In the genomic region with DNA sequence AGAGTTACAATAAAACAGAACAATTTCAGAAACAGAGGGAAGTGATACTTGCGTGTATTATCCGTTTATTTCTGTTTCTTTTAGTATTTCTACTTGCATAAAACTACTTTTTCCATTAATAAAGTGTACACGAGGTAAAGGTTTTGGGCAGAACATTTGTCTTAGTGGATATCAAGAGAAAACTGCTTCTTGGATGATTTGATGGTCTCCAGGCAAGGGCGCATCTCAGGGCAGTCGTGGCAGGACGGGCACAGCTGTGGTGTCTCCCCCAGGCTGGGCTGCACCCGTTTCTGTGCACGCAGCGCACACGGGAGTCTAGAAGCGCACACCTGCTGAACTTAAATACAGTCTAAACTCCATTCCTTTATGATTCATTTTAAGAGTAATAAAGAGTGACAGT, we compare ENCODE assay signal across 13 cellular contexts. TPM values are rescaled to one million over a fixed set of nuclear protein-coding genes. Genes with fewer than 3 reads are reported as not detected.
A peak's percentile ranks its signal among the peaks of the same experiment; 100 is the strongest.
DNase-seq lines count a peak whose midpoint lies in the region; ATAC-seq and TF ChIP-seq lines count a peak whose summit lies in the region.
"Had no signal": no experiment of that assay in that cellular context is flagged by ENCODE, and none has a peak within 500 bp of the region (broad histone marks: within the 10 kb centered on the region; RNA-seq: fewer than 3 reads in every experiment).

No MANE protein-coding gene starts in this region.

- DNase-seq in activated naive CD8-positive, alpha-beta T cell treated with anti-CD3 and anti-CD28 coated beads for 36 hours, result no peak
- DNase-seq in left colon, result peak in 1 of 2 donors; percentile 25
- no peak for DNase-seq in smooth muscle cell (lab: John Stamatoyannopoulos, UW; ENCODE audit: unreplicated experiment)
- no peak for DNase-seq in 8988T
- DNase-seq: activated T-cell treated with anti-CD3 and anti-CD28 coated beads, Interleukin-2, amount 50 U/mL, for 48 hours; GOT3; NCI-H1092 had no signal

- peaks cover 18% of the 10 kb centered on the region for H3K4me1 Mint-ChIP-seq in activated naive CD8-positive, alpha-beta T cell treated with anti-CD3 and anti-CD28 coated beads for 36 hours

- H3K4me3 ChIP-seq in HUES64 (ENCODE audit: low read length), result peak overlapping the region; percentile 58
- H3K4me3 ChIP-seq in smooth muscle cell, result peak overlapping the region; percentile 64

- peak overlapping the region; percentile 86 for H2AFZ ChIP-seq in smooth muscle cell (ENCODE audit: low read depth)

- peaks cover 3% of the 10 kb centered on the region for H3K36me3 Mint-ChIP-seq in activated naive CD8-positive, alpha-beta T cell treated with anti-CD3 and anti-CD28 coated beads for 36 hours

- H3K27me3 ChIP-seq in HUES64 (ENCODE audit: insufficient read depth, low read length), result peaks cover 29% of the 10 kb centered on the region
- H3K27me3 ChIP-seq in smooth muscle cell (ENCODE audit: low read depth), result peaks cover 8% of the 10 kb centered on the region

- H3K27me3 Mint-ChIP-seq in activated naive CD8-positive, alpha-beta T cell treated with anti-CD3 and anti-CD28 coated beads for 36 hours, result peaks cover 71% of the 10 kb centered on the region

- peak overlapping the region; percentile 97 for H3K4me2 ChIP-seq in smooth muscle cell

- no peak for TF ChIP-seq CTCF in smooth muscle cell (IDR thresholded peaks at IDR 0.05; ENCODE audit: borderline replicate concordance, insufficient read depth, poor library complexity, severe bottlenecking)

- no peak overlapping the region for H3K27ac ChIP-seq in HUES64 (ENCODE audit: low read depth, low read length)
- H3K27ac ChIP-seq in smooth muscle cell (ENCODE audit: low read depth), result no peak overlapping the region
- H3K27ac ChIP-seq: RWPE1 had no signal

- no peaks in the 10 kb centered on the region for H3F3A ChIP-seq in smooth muscle cell (ENCODE audit: low read depth)

- H3K9me3 ChIP-seq in HUES64 (ENCODE audit: insufficient read depth, low read depth, low read length), result no peaks in the 10 kb centered on the region
- H3K9me3 ChIP-seq in smooth muscle cell (replicated peaks; ENCODE audit: low read depth), result no peaks in the 10 kb centered on the region

- H3K79me2 ChIP-seq in smooth muscle cell (ENCODE audit: low read depth), result no peaks in the 10 kb centered on the region

- H3K9ac ChIP-seq in HUES64 (ENCODE audit: low read depth, low read length) (no peak overlapping the region; the same call in 1 of the 2 replicates), smooth muscle cell (ENCODE audit: low read depth) (no peak overlapping the region)

- H4K20me1 ChIP-seq in smooth muscle cell (ENCODE audit: low read depth), result no peaks in the 10 kb centered on the region

- peaks cover 13% of the 10 kb centered on the region for H3K9me3 Mint-ChIP-seq in activated naive CD8-positive, alpha-beta T cell treated with anti-CD3 and anti-CD28 coated beads for 36 hours

- peak overlapping the region; percentile 10 for H3K4me3 Mint-ChIP-seq in activated naive CD8-positive, alpha-beta T cell treated with anti-CD3 and anti-CD28 coated beads for 36 hours

- H3K4me1 ChIP-seq in HUES64 (ENCODE audit: insufficient read depth, low read length) (peaks cover 28% of the 10 kb centered on the region), smooth muscle cell (ENCODE audit: low read depth) (peaks cover 11% of the 10 kb centered on the region)

- no peak overlapping the region for H3K27ac Mint-ChIP-seq in activated naive CD8-positive, alpha-beta T cell treated with anti-CD3 and anti-CD28 coated beads for 36 hours

- intact Hi-C loops in left colon (cut with DNase I, micrococcal nuclease), result no loop called here

- ATAC-seq in left colon (peak; percentile 49), GM21737 (IDR thresholded peaks at IDR 0.05; ENCODE audit: unreplicated experiment) (no peak), GM18907 (IDR thresholded peaks at IDR 0.05; ENCODE audit: unreplicated experiment) (no peak), GM21515 (IDR thresholded peaks at IDR 0.05; ENCODE audit: unreplicated experiment) (no peak)
- ATAC-seq: sciatic nerve had no signal

- no peaks in the 10 kb centered on the region for H3K36me3 ChIP-seq in HUES64 (ENCODE audit: insufficient read depth, low read length)
- H3K36me3 ChIP-seq in smooth muscle cell (ENCODE audit: low read depth), result no peaks in the 10 kb centered on the region

- 94% methylated on average over 9 of the region's 11 CpGs for WGBS in HUES64
- 86% methylated on average over 11 of the region's 11 CpGs for WGBS in smooth muscle cell (ENCODE audit: low lambda C conversion rate)

RNA-seq across cellular contexts. Expression of gene RNF32, which starts 23.4 kb away (rescaled TPM):
- polyA plus RNA-seq in HUES64 (2013, experiment 1 of 2), result 0.75 TPM
- polyA plus RNA-seq in HUES64 (2013, experiment 2 of 2), result 1.0 TPM
- under 1 TPM; 0.62 to 0.66 TPM for total RNA-seq in activated naive CD8-positive, alpha-beta T cell treated with anti-CD3 and anti-CD28 coated beads for 36 hours
- 1 to 10 TPM; 2.8 to 3.6 TPM for total RNA-seq in left colon
- 4.3 TPM in 2 replicates for total RNA-seq in smooth muscle cell
- 0.63 and 2.6 TPM in 2 replicates for polyA plus RNA-seq in smooth muscle cell
